In the genomic region with DNA sequence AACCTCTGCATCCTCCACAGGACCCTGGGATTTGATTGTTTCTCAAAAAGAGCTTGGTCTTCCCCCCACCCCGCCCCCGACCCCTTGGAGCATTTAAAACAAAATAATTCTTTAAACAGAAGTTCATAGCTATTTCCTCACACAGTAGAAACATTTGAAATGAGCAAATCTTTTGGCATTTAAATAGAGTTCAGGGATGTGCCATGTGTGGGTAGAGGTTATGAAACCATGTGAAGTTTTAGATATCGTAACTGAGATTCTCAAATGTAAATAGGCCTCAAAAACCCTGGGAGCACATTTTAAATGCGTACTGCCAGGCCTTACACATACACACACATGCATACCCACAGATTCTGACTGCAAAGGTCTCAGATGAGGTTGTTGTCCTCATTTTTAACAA, we compare ENCODE assay signal across 16 cellular contexts.
DNase-seq lines count a peak whose midpoint lies in the region; FAIRE-seq and TF ChIP-seq lines count a peak whose summit lies in the region.
"Had no signal": no experiment of that assay in that cellular context is flagged by ENCODE, and none has a peak within 500 bp of the region (broad histone marks: within the 10 kb centered on the region; RNA-seq: fewer than 3 reads in every experiment).

No MANE protein-coding gene starts in this region.

- no peaks in the 10 kb centered on the region for H3K36me3 Mint-ChIP-seq in astrocyte (ENCODE audit: low read depth, unreplicated experiment)
- H3K36me3 Mint-ChIP-seq in activated T-helper 1 cell treated with anti-CD3 and anti-CD28 coated beads, Interleukin-12 subunit alpha, Interleukin-12 subunit beta, Interleukin-2, Interleukin-4 antibody, amounts not matched to agents 30 ng/mL and 10 ng/mL and 1 ng/mL, durations not matched to agents 14 hours and 24 hours and 36 hours (ENCODE audit: low read depth): no peaks in the 10 kb centered on the region

- no peak for TF ChIP-seq POLR2A in stomach (IDR thresholded peaks at IDR 0.05)

- no peaks in the 10 kb centered on the region for H3K9me3 Mint-ChIP-seq in astrocyte (ENCODE audit: unreplicated experiment)
- H3K9me3 Mint-ChIP-seq in activated T-helper 1 cell treated with anti-CD3 and anti-CD28 coated beads, Interleukin-12 subunit alpha, Interleukin-12 subunit beta, Interleukin-2, Interleukin-4 antibody, amounts not matched to agents 30 ng/mL and 10 ng/mL and 1 ng/mL, durations not matched to agents 14 hours and 24 hours and 36 hours: no peaks in the 10 kb centered on the region
- H3K9me3 Mint-ChIP-seq: activated CD8-positive, alpha-beta T cell treated with anti-CD3 and anti-CD28 coated beads for 36 hours; stimulated activated naive CD8-positive, alpha-beta T cell treated with anti-CD3 and anti-CD28 coated beads, Interleukin-15, Interleukin-2, amounts not matched to agents 100 ng/mL and 50 ng/mL, for 24 hours had no signal

- H3K27me3 Mint-ChIP-seq in astrocyte (ENCODE audit: low read depth, unreplicated experiment): peaks cover 12% of the 10 kb centered on the region
- H3K27me3 Mint-ChIP-seq in activated T-helper 1 cell treated with anti-CD3 and anti-CD28 coated beads, Interleukin-12 subunit alpha, Interleukin-12 subunit beta, Interleukin-2, Interleukin-4 antibody, amounts not matched to agents 30 ng/mL and 10 ng/mL and 1 ng/mL, durations not matched to agents 14 hours and 24 hours and 36 hours (ENCODE audit: insufficient read depth): peaks cover 3% of the 10 kb centered on the region
- H3K27me3 Mint-ChIP-seq: activated CD8-positive, alpha-beta T cell treated with anti-CD3 and anti-CD28 coated beads for 36 hours had no signal

- peaks cover 21% of the 10 kb centered on the region for H3K4me1 Mint-ChIP-seq in astrocyte (ENCODE audit: low read depth, unreplicated experiment)
- no peaks in the 10 kb centered on the region for H3K4me1 Mint-ChIP-seq in activated T-helper 1 cell treated with anti-CD3 and anti-CD28 coated beads, Interleukin-12 subunit alpha, Interleukin-12 subunit beta, Interleukin-2, Interleukin-4 antibody, amounts not matched to agents 30 ng/mL and 10 ng/mL and 1 ng/mL, durations not matched to agents 14 hours and 24 hours and 36 hours (ENCODE audit: low read depth)

- H3K27ac ChIP-seq in astrocyte (ENCODE audit: low read depth, low read length): peak overlapping the region; percentile 48
- H3K27ac ChIP-seq in stomach: peak overlapping the region; percentile 77 to 90 (median 84)
- no peak overlapping the region for H3K27ac ChIP-seq in SK-N-SH (ENCODE audit: low read depth in 2 of 2, low read length in 1 of 2)
- H3K27ac ChIP-seq: gastroesophageal sphincter had no signal

- POLR2A ChIA-PET in SK-N-SH (lab: Yijun Ruan, JAX): no interaction called here

- no peak overlapping the region for H3K4me3 Mint-ChIP-seq in astrocyte (ENCODE audit: unreplicated experiment)
- no peak overlapping the region for H3K4me3 Mint-ChIP-seq in activated T-helper 1 cell treated with anti-CD3 and anti-CD28 coated beads, Interleukin-12 subunit alpha, Interleukin-12 subunit beta, Interleukin-2, Interleukin-4 antibody, amounts not matched to agents 30 ng/mL and 10 ng/mL and 1 ng/mL, durations not matched to agents 14 hours and 24 hours and 36 hours
- H3K4me3 Mint-ChIP-seq: activated CD8-positive, alpha-beta T cell treated with anti-CD3 and anti-CD28 coated beads for 36 hours; stimulated activated naive CD8-positive, alpha-beta T cell treated with anti-CD3 and anti-CD28 coated beads, Interleukin-15, Interleukin-2, amounts not matched to agents 100 ng/mL and 50 ng/mL, for 24 hours had no signal

- no peaks in the 10 kb centered on the region for H3K27me3 ChIP-seq in astrocyte (ENCODE audit: insufficient read depth, low read length)
- no peaks in the 10 kb centered on the region for H3K27me3 ChIP-seq in stomach
- H3K27me3 ChIP-seq in SK-N-SH (ENCODE audit: insufficient read depth): no peaks in the 10 kb centered on the region
- H3K27me3 ChIP-seq: gastroesophageal sphincter had no signal

- H3K9me3 ChIP-seq in astrocyte (ENCODE audit: insufficient read depth, low read depth, low read length) (no peaks in the 10 kb centered on the region), stomach (no peaks in the 10 kb centered on the region), SK-N-SH (no peaks in the 10 kb centered on the region)
- H3K9me3 ChIP-seq: gastroesophageal sphincter had no signal

- H3K4me2 ChIP-seq in astrocyte (ENCODE audit: low read length) (peak overlapping the region; percentile 73), SK-N-SH (no peak overlapping the region)

- no peak for FAIRE-seq in astrocyte (lab: Jason Lieb, UNC)
- FAIRE-seq: islet of Langerhans, RCC 7860 had no signal

- H3K9ac ChIP-seq in astrocyte (ENCODE audit: low read length): peak overlapping the region; percentile 16
- no peak overlapping the region for H3K9ac ChIP-seq in SK-N-SH

- H2AFZ ChIP-seq in astrocyte (ENCODE audit: low read depth, low read length): no peak overlapping the region
- no peak overlapping the region for H2AFZ ChIP-seq in SK-N-SH (ENCODE audit: low read depth)

- H3K9me2 ChIP-seq in SK-N-SH: no peaks in the 10 kb centered on the region

- peaks cover 41% of the 10 kb centered on the region for H3K4me1 ChIP-seq in astrocyte (ENCODE audit: insufficient read depth, low read length)
- peaks cover 25 to 56% (median 44%) of the 10 kb centered on the region in 4 donors for H3K4me1 ChIP-seq in stomach
- H3K4me1 ChIP-seq in SK-N-SH (ENCODE audit: control insufficient read depth in 1 of 2, insufficient read depth in 2 of 2, low read depth in 1 of 2, low read length in 1 of 2): peaks cover 0 to 4% of the 10 kb centered on the region in 2 experiments; a peak in 2 of 4 replicates
- H3K4me1 ChIP-seq: gastroesophageal sphincter had no signal

- CTCF ChIA-PET in SK-N-SH (lab: Yijun Ruan, JAX): interaction anchor here (0.9 to 3.6 kb wide), 2 partner anchors 10 to 266 kb away, joined by 3 to 12 read pairs; no protein-coding TSS in a partner anchor

- H3K79me2 ChIP-seq in astrocyte (ENCODE audit: insufficient read depth, low read length): no peaks in the 10 kb centered on the region
- no peaks in the 10 kb centered on the region for H3K79me2 ChIP-seq in SK-N-SH (ENCODE audit: insufficient read depth)

- H3F3A ChIP-seq in SK-N-SH (replicated peaks; ENCODE audit: insufficient read depth): no peaks in the 10 kb centered on the region

- TF ChIP-seq CTCF in astrocyte (IDR thresholded peaks at IDR 0.05; ENCODE audit: insufficient read depth, low read depth, low read length) (no peak), fibroblast of villous mesenchyme (IDR thresholded peaks at IDR 0.05; ENCODE audit: insufficient read depth, low read depth, low read length) (no peak), stomach (IDR thresholded peaks at IDR 0.05) (no peak), SK-N-SH (IDR thresholded peaks at IDR 0.05) (no peak)

- WGBS in stomach, 5 donors: 45 to 62% (median 49%) methylated on average over 4 of the region's 4 CpGs
- WGBS in SK-N-SH (ENCODE audit: low lambda C conversion rate): 72% methylated on average over 4 of the region's 4 CpGs

- no peaks in the 10 kb centered on the region for H3K36me3 ChIP-seq in astrocyte (ENCODE audit: insufficient read depth, low read length)
- H3K36me3 ChIP-seq in stomach: peaks cover 0 to 4% (median 0%) of the 10 kb centered on the region in 4 donors
- H3K36me3 ChIP-seq in SK-N-SH (replicated peaks in 1 of 2; ENCODE audit: control insufficient read depth in 1 of 2, insufficient read depth in 2 of 2, low read length in 1 of 2): no peaks in the 10 kb centered on the region
- H3K36me3 ChIP-seq: gastroesophageal sphincter had no signal

- DNase-seq in GM04503 (ENCODE audit: low read depth) (peak; percentile 45), astrocyte (ENCODE audit: low read depth) (peak; percentile 71), fibroblast of villous mesenchyme (ENCODE audit: low read depth) (peak; percentile 53), stomach (no peak), SKM-1 treated with dmso at 0.1 percent for 144 hours (lab: John Stamatoyannopoulos, UW; ENCODE audit: unreplicated experiment) (no peak), SK-N-SH (no peak), GDM1 (lab: John Stamatoyannopoulos, UW) (no peak)
- DNase-seq in activated T-helper 1 cell treated with anti-CD3 and anti-CD28 coated beads, Interleukin-12 subunit alpha, Interleukin-12 subunit beta, Interleukin-2, Interleukin-4 antibody, amounts not matched to agents 30 ng/mL and 10 ng/mL and 1 ng/mL, durations not matched to agents 14 hours and 24 hours and 36 hours (ENCODE audit: low spot score): no peak
- DNase-seq: activated CD8-positive, alpha-beta T cell treated with anti-CD3 and anti-CD28 coated beads for 36 hours; activated naive CD4-positive, alpha-beta T cell; cortex of kidney; NCI-H1417 had no signal

- intact Hi-C loops in stomach (cut with DNase I; ENCODE audit: low total_unique reads): no loop called here
- intact Hi-C loops in activated T-helper 1 cell treated with anti-CD3 and anti-CD28 coated beads, Interleukin-12 subunit alpha, Interleukin-12 subunit beta, Interleukin-2, Interleukin-4 antibody, amounts not matched to agents 30 ng/mL and 10 ng/mL and 1 ng/mL, durations not matched to agents 14 hours and 24 hours and 36 hours (cut with micrococcal nuclease): no loop called here

- H3K4me3 ChIP-seq in astrocyte (ENCODE audit: insufficient read depth, low read depth, low read length) (no peak overlapping the region), fibroblast of villous mesenchyme (ENCODE audit: low read depth, low read length) (no peak overlapping the region), stomach (no peak overlapping the region), SK-N-SH (ENCODE audit: low read depth in 2 of 2, low read length in 1 of 2) (no peak overlapping the region)
- H3K4me3 ChIP-seq: gastroesophageal sphincter had no signal

- H4K20me1 ChIP-seq in astrocyte (ENCODE audit: insufficient read depth, low read length): no peaks in the 10 kb centered on the region
- no peaks in the 10 kb centered on the region for H4K20me1 ChIP-seq in SK-N-SH (ENCODE audit: insufficient read depth)

- TF ChIP-seq RAD21 in SK-N-SH (IDR thresholded peaks at IDR 0.05; ENCODE audit: low read length): no peak

- TF ChIP-seq EP300 in stomach (IDR thresholded peaks at IDR 0.05): no peak
- no peak for TF ChIP-seq EP300 in SK-N-SH (IDR thresholded peaks at IDR 0.05; ENCODE audit: borderline replicate concordance in 1 of 2, low read depth in 1 of 2, low read length in 1 of 2)

- no peak overlapping the region for H3K27ac Mint-ChIP-seq in astrocyte (ENCODE audit: unreplicated experiment)
- H3K27ac Mint-ChIP-seq in activated T-helper 1 cell treated with anti-CD3 and anti-CD28 coated beads, Interleukin-12 subunit alpha, Interleukin-12 subunit beta, Interleukin-2, Interleukin-4 antibody, amounts not matched to agents 30 ng/mL and 10 ng/mL and 1 ng/mL, durations not matched to agents 14 hours and 24 hours and 36 hours: no peak overlapping the region
- H3K27ac Mint-ChIP-seq: activated CD8-positive, alpha-beta T cell treated with anti-CD3 and anti-CD28 coated beads for 36 hours; stimulated activated naive CD8-positive, alpha-beta T cell treated with anti-CD3 and anti-CD28 coated beads, Interleukin-15, Interleukin-2, amounts not matched to agents 100 ng/mL and 50 ng/mL, for 24 hours had no signal

TF ChIP-seq in SK-N-SH, 30 proteins besides CTCF, POLR2A, EP300 and RAD21 (continues in another document):
- TF ChIP-seq FOXM1 (IDR thresholded peaks at IDR 0.05; ENCODE audit: low read depth) (no peak), SIN3A (IDR thresholded peaks at IDR 0.05; ENCODE audit: borderline replicate concordance, low read depth, low read length) (no peak), RCOR1 (IDR thresholded peaks at IDR 0.05; ENCODE audit: low read length) (no peak), GATA2 (CRISPR knock-in tag; IDR thresholded peaks at IDR 0.05) (no peak)

Comparison
In these comparisons a context has a peak if more than half of its experiments do, and no peak if none do; other contexts are left out.
1. DNase-seq: peak in GM04503 (single experiment), astrocyte (single experiment) and fibroblast of villous mesenchyme (single experiment); none in stomach (single experiment), SKM-1 treated with dmso at 0.1 percent for 144 hours (single experiment), SK-N-SH (single experiment), GDM1 (single experiment) and activated T-helper 1 cell treated with anti-CD3 and anti-CD28 coated beads, Interleukin-12 subunit alpha, Interleukin-12 subunit beta, Interleukin-2, Interleukin-4 antibody, amounts not matched to agents 30 ng/mL and 10 ng/mL and 1 ng/mL, durations not matched to agents 14 hours and 24 hours and 36 hours (single experiment).
2. H3K27ac ChIP-seq: peak in astrocyte (single experiment) and stomach (5 of 5); none in SK-N-SH (0 of 2).